In the genomic region with DNA sequence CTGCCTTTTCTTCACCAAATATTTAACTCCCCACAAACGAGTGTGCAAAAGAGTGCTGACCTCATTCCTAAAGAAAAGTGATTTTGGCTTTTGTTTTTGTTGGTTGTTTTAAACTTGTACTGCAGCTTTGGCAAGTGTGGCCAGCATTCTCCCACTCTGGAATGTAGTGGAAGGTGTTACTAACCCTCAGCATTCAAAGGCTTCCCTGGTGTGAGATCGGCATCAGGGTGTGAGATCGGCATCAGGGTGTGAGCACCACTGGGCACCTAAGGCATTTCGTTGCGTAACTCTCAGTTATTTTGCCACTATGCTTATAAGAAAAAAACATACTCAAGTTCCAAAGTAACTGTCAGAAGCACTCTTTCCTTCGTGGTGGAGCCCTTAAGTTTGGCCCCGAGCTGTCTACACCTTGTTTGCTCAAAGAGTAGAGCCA, we compare ENCODE assay signal across 8 cellular contexts. TPM values are rescaled to one million over a fixed set of nuclear protein-coding genes. Genes with fewer than 3 reads are reported as not detected.
DNase-seq lines count a peak whose midpoint lies in the region; ATAC-seq, FAIRE-seq and TF ChIP-seq lines count a peak whose summit lies in the region.

No MANE protein-coding gene starts in this region.

- H2AFZ ChIP-seq in keratinocyte (ENCODE audit: control insufficient read depth, low read length): peak overlapping the region; percentile 90

- peak overlapping the region; percentile 77 for H3K4me2 ChIP-seq in keratinocyte (ENCODE audit: control insufficient read depth, extremely low read depth, insufficient read depth, low read depth, low read length)

- H3K27ac Mint-ChIP-seq in T-helper 2 cell treated with Interferon-gamma antibody and Interleukin-4, amounts not matched to agents 5 μg/mL and 100 μg/mL, for 36 hours: no peak overlapping the region

- peak overlapping the region; percentile 57 for H3K4me3 Mint-ChIP-seq in T-helper 2 cell treated with Interferon-gamma antibody and Interleukin-4, amounts not matched to agents 5 μg/mL and 100 μg/mL, for 36 hours

- DNase-seq in T-helper 2 cell treated with Interferon-gamma antibody and Interleukin-4, amounts not matched to agents 5 μg/mL and 100 μg/mL, for 36 hours (ENCODE audit: low spot score): no peak
- DNase-seq in T-helper 2 cell (no peak), amniotic epithelial cell (ENCODE audit: low read depth) (peak; percentile 78), keratinocyte (ENCODE audit: low read depth, low spot score) (peak; percentile 30)
- no peak for DNase-seq in NK-92 treated with Interleukin-12 subunit alpha and Interleukin-12 subunit beta, amount 100 ng/mL, for 24 hours (lab: John Stamatoyannopoulos, UW)

- peak overlapping the region; percentile 49 for H3K27ac ChIP-seq in keratinocyte (ENCODE audit: control insufficient read depth, insufficient read depth, low read length)
- H3K27ac ChIP-seq in subcutaneous abdominal adipose tissue (ENCODE audit: low read depth, low read length): peak overlapping the region; percentile 71

- dilution Hi-C loops in keratinocyte (cut with MboI; ENCODE audit: extremely low pct_ligation_motif_present, low sequenced_read_pairs): no loop called here

- H3K9me3 Mint-ChIP-seq in T-helper 2 cell treated with Interferon-gamma antibody and Interleukin-4, amounts not matched to agents 5 μg/mL and 100 μg/mL, for 36 hours: no peaks in the 10 kb centered on the region

- peaks cover 51% of the 10 kb centered on the region for H3K27me3 Mint-ChIP-seq in T-helper 2 cell treated with Interferon-gamma antibody and Interleukin-4, amounts not matched to agents 5 μg/mL and 100 μg/mL, for 36 hours (ENCODE audit: low read depth)

- H3K27me3 ChIP-seq in keratinocyte (ENCODE audit: control insufficient read depth, extremely low read depth, insufficient read depth, low read length): no peaks in the 10 kb centered on the region
- no peaks in the 10 kb centered on the region for H3K27me3 ChIP-seq in subcutaneous abdominal adipose tissue (ENCODE audit: control insufficient read depth in 5 of 5, insufficient read depth in 4 of 5, low read length in 5 of 5)

- H3K4me3 ChIP-seq in keratinocyte (ENCODE audit: control insufficient read depth in 2 of 3, extremely low read depth in 1 of 3, insufficient read depth in 2 of 3, low read depth in 1 of 3, low read length in 3 of 3) (peak overlapping the region; percentile 56 to 90 (median 85)), subcutaneous abdominal adipose tissue (ENCODE audit: low read depth in 1 of 5, low read length in 5 of 5) (peak overlapping the region; percentile 90 to 99 (median 94))

- peak; percentile 83 for FAIRE-seq in keratinocyte (lab: Jason Lieb, UNC)

- H4K20me1 ChIP-seq in keratinocyte (ENCODE audit: control insufficient read depth, extremely low read depth, insufficient read depth, low read length): no peaks in the 10 kb centered on the region

- H3K9ac ChIP-seq in keratinocyte (ENCODE audit: control insufficient read depth, extremely low read depth, insufficient read depth, low read length) (peak overlapping the region; percentile 71), subcutaneous abdominal adipose tissue (ENCODE audit: low read length in 5 of 5) (peak overlapping the region; percentile 64 to 88 (median 78))

- H3K4me1 Mint-ChIP-seq in T-helper 2 cell treated with Interferon-gamma antibody and Interleukin-4, amounts not matched to agents 5 μg/mL and 100 μg/mL, for 36 hours (ENCODE audit: low read depth): peaks cover 4% of the 10 kb centered on the region

- H3K9me1 ChIP-seq in keratinocyte (ENCODE audit: control insufficient read depth, extremely low read depth, insufficient read depth, low read length): no peaks in the 10 kb centered on the region

- no peak for TF ChIP-seq CTCF in keratinocyte (optimal IDR thresholded peaks at IDR 0.05 in 1 of 3, IDR thresholded peaks at IDR 0.05 in 1 of 3, conservative IDR thresholded peaks at IDR 0.05 in 1 of 3; ENCODE audit: extremely low read depth in 1 of 3, insufficient read depth in 2 of 3, low read length in 3 of 3)

- H3K4me1 ChIP-seq in keratinocyte (ENCODE audit: control insufficient read depth, extremely low read depth, insufficient read depth, low read length) (peaks cover 27% of the 10 kb centered on the region), subcutaneous abdominal adipose tissue (ENCODE audit: control insufficient read depth in 5 of 5, insufficient read depth in 5 of 5, low read length in 5 of 5) (peaks cover 0 to 32% (median 29%) of the 10 kb centered on the region in 5 donors)

- no peak for ATAC-seq in GM18907 (IDR thresholded peaks at IDR 0.05; ENCODE audit: unreplicated experiment)
- no peak for ATAC-seq in GM21367 (IDR thresholded peaks at IDR 0.05; ENCODE audit: unreplicated experiment)

- H3K79me2 ChIP-seq in keratinocyte (ENCODE audit: control insufficient read depth, insufficient read depth, low read length): no peaks in the 10 kb centered on the region

- H3K36me3 Mint-ChIP-seq in T-helper 2 cell treated with Interferon-gamma antibody and Interleukin-4, amounts not matched to agents 5 μg/mL and 100 μg/mL, for 36 hours (ENCODE audit: low read depth): no peaks in the 10 kb centered on the region

- H3K36me3 ChIP-seq in keratinocyte (ENCODE audit: control insufficient read depth in 2 of 2, extremely low read depth in 1 of 2, insufficient read depth in 2 of 2, low read length in 2 of 2) (peaks cover 0 to 3% of the 10 kb centered on the region in 2 experiments), subcutaneous abdominal adipose tissue (ENCODE audit: control insufficient read depth in 5 of 5, insufficient read depth in 5 of 5, low read length in 5 of 5) (no peaks in the 10 kb centered on the region)

- no peaks in the 10 kb centered on the region for H3K9me3 ChIP-seq in keratinocyte (ENCODE audit: control insufficient read depth, low read depth, low read length)
- no peaks in the 10 kb centered on the region for H3K9me3 ChIP-seq in subcutaneous abdominal adipose tissue (ENCODE audit: control insufficient read depth in 5 of 5, low read length in 5 of 5)

RNA-seq across cellular contexts. Expression of a gene that starts 1.7 kb away (rescaled TPM):
- 45.5 to 89.4 TPM (median 72.7 TPM) in 3 replicates for polyA plus RNA-seq in keratinocyte
- 17.5 TPM for polyA plus RNA-seq in keratinocyte (2011; ENCODE audit: low read depth)
- polyA plus RNA-seq in keratinocyte (2011; cell fraction: cytosol; rRNA removed): 40.9 and 64.5 TPM in 2 replicates
- 54.1 and 60.1 TPM in 2 replicates for polyA plus RNA-seq in keratinocyte (2011; cell fraction: nucleus; rRNA removed)
- 32.1 and 35.4 TPM in 2 replicates for polyA plus RNA-seq in keratinocyte (2012; ENCODE audit: low replicate concordance)
- 54.6 to 119 TPM (median 71.8 TPM) in 3 replicates for polyA minus RNA-seq in keratinocyte
- polyA minus RNA-seq in keratinocyte (2011; cell fraction: cytosol; rRNA and poly(A)+ RNA removed): 58.7 TPM
- polyA minus RNA-seq in keratinocyte (2011; cell fraction: nucleus; rRNA and poly(A)+ RNA removed): 40.1 and 96.3 TPM in 2 replicates

Comparison
In these comparisons a context has a peak if more than half of its experiments do, and no peak if none do; other contexts are left out.
1. DNase-seq: peak in amniotic epithelial cell (single experiment) and keratinocyte (single experiment); none in T-helper 2 cell treated with Interferon-gamma antibody and Interleukin-4, amounts not matched to agents 5 μg/mL and 100 μg/mL, for 36 hours (single experiment), T-helper 2 cell (0 of 5) and NK-92 treated with Interleukin-12 subunit alpha and Interleukin-12 subunit beta, amount 100 ng/mL, for 24 hours (single experiment).